12 cellular contexts compared by ENCODE assay signal in genomic region chr12:122880155-122880605, GRCh38. TPM values are rescaled to one million over a fixed set of nuclear protein-coding genes. Genes with fewer than 3 reads are reported as not detected.
DNase-seq lines count a peak whose midpoint lies in the region; ATAC-seq and TF ChIP-seq lines count a peak whose summit lies in the region.
"Had no signal": no experiment of that assay in that cellular context is flagged by ENCODE, and none has a peak within 500 bp of the region (broad histone marks: within the 10 kb centered on the region; RNA-seq: fewer than 3 reads in every experiment).

No MANE protein-coding gene starts in this region.

- no peaks in the 10 kb centered on the region; the same call in 1 of the 2 replicates for H4K20me1 ChIP-seq in MM.1S (ENCODE audit: insufficient read depth, low read length)

- no peaks in the 10 kb centered on the region for H3K9me3 ChIP-seq in MM.1S (replicated peaks; ENCODE audit: insufficient read depth, low read length)

- no peaks in the 10 kb centered on the region; the same call in 1 of the 2 replicates for H3K36me3 ChIP-seq in MM.1S (replicated peaks; ENCODE audit: insufficient read depth, low read length)

- no peak for ATAC-seq in left lobe of liver
- ATAC-seq in stimulated activated naive B cell treated with anti-CD40 and anti-IgM and Interleukin-4, amounts not matched to agents 10 μg/mL and 1 μg/mL and 100 μg/mL, for 72 hours (replicated peaks) = no peak
- no peak for ATAC-seq in left colon

- H3K4me3 Mint-ChIP-seq in stimulated activated naive B cell treated with anti-CD40 and anti-IgM and Interleukin-4, amounts not matched to agents 10 μg/mL and 1 μg/mL and 100 μg/mL, for 72 hours = peak overlapping the region in 1 of 2 donors; percentile 8
- H3K4me3 Mint-ChIP-seq: activated CD4-positive, alpha-beta memory T cell treated with anti-CD3 and anti-CD28 coated beads, Interleukin-2, amount 10 ng/mL, durations not matched to agents 7 days and 5 days had no signal

- H3K9me3 Mint-ChIP-seq in stimulated activated naive B cell treated with anti-CD40 and anti-IgM and Interleukin-4, amounts not matched to agents 10 μg/mL and 1 μg/mL and 100 μg/mL, for 72 hours = no peaks in the 10 kb centered on the region
- H3K9me3 Mint-ChIP-seq: activated CD4-positive, alpha-beta memory T cell treated with anti-CD3 and anti-CD28 coated beads, Interleukin-2, amount 10 ng/mL, durations not matched to agents 7 days and 5 days had no signal

- DNase-seq in MM.1S (no peak), amniotic epithelial cell (ENCODE audit: low read depth) (peak; percentile 88), left lobe of liver (ENCODE audit: low spot score) (peak; percentile 33), left colon (no peak), SIG-M5 (lab: John Stamatoyannopoulos, UW) (no peak), Kasumi-1 (lab: John Stamatoyannopoulos, UW) (no peak)
- DNase-seq in stimulated activated naive B cell treated with anti-CD40 and anti-IgM and Interleukin-4, amounts not matched to agents 10 μg/mL and 1 μg/mL and 100 μg/mL, for 72 hours = no peak
- DNase-seq: activated CD4-positive, alpha-beta memory T cell treated with anti-CD3 and anti-CD28 coated beads, Interleukin-2, amount 10 ng/mL, durations not matched to agents 7 days and 5 days; DMS79 treated with DMSO at 0.1 percent for 48 hours; small intestine; T-helper 1 cell had no signal

- H3K9ac ChIP-seq in MM.1S (ENCODE audit: low read length) = no peak overlapping the region

- H3F3A ChIP-seq in MM.1S (ENCODE audit: insufficient read depth, low read length) = peaks cover 47% of the 10 kb centered on the region

- H3K27ac ChIP-seq in MM.1S (ENCODE audit: low read length) = peak overlapping the region; percentile 97; the same call in 1 of the 2 replicates

- H3K27ac Mint-ChIP-seq in stimulated activated naive B cell treated with anti-CD40 and anti-IgM and Interleukin-4, amounts not matched to agents 10 μg/mL and 1 μg/mL and 100 μg/mL, for 72 hours = peak overlapping the region; percentile 47
- H3K27ac Mint-ChIP-seq: activated CD4-positive, alpha-beta memory T cell treated with anti-CD3 and anti-CD28 coated beads, Interleukin-2, amount 10 ng/mL, durations not matched to agents 7 days and 5 days; activated naive CD4-positive, alpha-beta T cell treated with anti-CD3 and anti-CD28 coated beads, Interleukin-2, amount 50 U/mL, for 72 hours had no signal

- intact Hi-C loops in left colon (cut with DNase I, micrococcal nuclease) = no loop called here

- no peaks in the 10 kb centered on the region for H3K27me3 Mint-ChIP-seq in stimulated activated naive B cell treated with anti-CD40 and anti-IgM and Interleukin-4, amounts not matched to agents 10 μg/mL and 1 μg/mL and 100 μg/mL, for 72 hours

- H3K4me1 ChIP-seq in MM.1S (ENCODE audit: low read length) = peaks cover 74% of the 10 kb centered on the region

- no peak overlapping the region for H3K4me3 ChIP-seq in MM.1S (ENCODE audit: low read length)

- H3K9me2 ChIP-seq in MM.1S (replicated peaks; ENCODE audit: insufficient read depth, low read length) = no peaks in the 10 kb centered on the region

- no peaks in the 10 kb centered on the region for H3K27me3 ChIP-seq in MM.1S (replicated peaks; ENCODE audit: insufficient read depth, low read length)

- H3K79me2 ChIP-seq in MM.1S (ENCODE audit: low read length) = peaks cover 90% of the 10 kb centered on the region

- H3K4me2 ChIP-seq in MM.1S (ENCODE audit: low read depth, low read length) = peak overlapping the region; percentile 60

- H3K36me3 Mint-ChIP-seq in stimulated activated naive B cell treated with anti-CD40 and anti-IgM and Interleukin-4, amounts not matched to agents 10 μg/mL and 1 μg/mL and 100 μg/mL, for 72 hours = peaks cover 16 to 36% of the 10 kb centered on the region in 2 donors

- TF ChIP-seq CTCF in MM.1S (IDR thresholded peaks at IDR 0.05; ENCODE audit: low read length) = no peak

- no peak overlapping the region for H2AFZ ChIP-seq in MM.1S (ENCODE audit: low read length)

- H3K4me1 Mint-ChIP-seq in stimulated activated naive B cell treated with anti-CD40 and anti-IgM and Interleukin-4, amounts not matched to agents 10 μg/mL and 1 μg/mL and 100 μg/mL, for 72 hours = peaks cover 62 to 95% of the 10 kb centered on the region in 2 donors

RNA-seq across cellular contexts. Expression of gene VPS37B, which starts 15.7 kb away (rescaled TPM):
- total RNA-seq in left lobe of liver = 6.6 TPM
- 10 to 100 TPM; 66.4 to 86.7 TPM for total RNA-seq in left colon

RNA-seq across cellular contexts. Expression of gene HIP1R, which starts 44.9 kb away (rescaled TPM):
- total RNA-seq in left lobe of liver = 35.2 TPM
- 10 to 100 TPM; 62.3 to 66.4 TPM for total RNA-seq in left colon

Comparison
In these comparisons a context has a peak if more than half of its experiments do, and no peak if none do; other contexts are left out.
1. DNase-seq: peak in amniotic epithelial cell (single experiment) and left lobe of liver (single experiment); none in MM.1S (single experiment), stimulated activated naive B cell treated with anti-CD40 and anti-IgM and Interleukin-4, amounts not matched to agents 10 μg/mL and 1 μg/mL and 100 μg/mL, for 72 hours (single experiment), left colon (0 of 2), SIG-M5 (single experiment) and Kasumi-1 (0 of 2).